ENCODE assay signal across 15 cellular contexts in the genomic region with DNA sequence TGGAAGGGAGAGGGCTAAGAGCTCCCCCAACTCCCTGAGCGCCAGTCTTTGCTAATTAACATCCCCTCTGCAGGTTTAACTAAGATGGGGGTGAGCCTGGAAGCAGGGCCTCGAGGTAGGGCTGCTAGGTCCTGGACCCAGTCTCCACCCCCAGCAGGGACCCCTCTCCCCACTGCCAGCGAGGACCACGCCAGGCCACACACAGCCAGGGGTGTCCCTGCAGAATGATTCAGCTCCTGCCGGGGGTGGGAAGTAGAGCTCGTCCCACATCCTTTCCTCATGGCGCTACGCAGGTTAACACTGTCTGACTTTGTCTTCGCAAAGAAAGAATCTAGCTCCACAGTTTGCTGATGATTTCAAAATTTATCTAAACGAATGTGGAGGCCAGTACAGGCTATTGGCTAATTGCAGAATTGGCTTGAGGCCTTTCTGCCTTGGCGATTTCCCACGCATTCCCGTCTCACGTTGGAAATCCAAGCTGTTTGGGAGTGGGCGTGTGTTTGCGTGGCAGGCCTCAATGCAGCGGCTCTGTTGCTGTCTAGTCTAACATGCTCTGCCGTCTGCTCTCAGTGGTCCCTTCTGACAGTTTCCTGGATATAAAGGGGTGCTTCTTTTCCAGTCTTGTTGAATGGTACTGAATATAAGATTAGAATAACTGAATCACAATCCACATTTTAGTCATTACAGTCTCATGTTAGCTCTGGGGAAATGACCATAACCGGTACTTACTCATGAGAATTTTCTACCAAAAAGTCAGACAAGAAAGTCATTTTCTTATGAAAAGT.
A peak's percentile ranks its signal among the peaks of the same experiment; 100 is the strongest.
DNase-seq lines count a peak whose midpoint lies in the region; ATAC-seq and TF ChIP-seq lines count a peak whose summit lies in the region.
"Had no signal": no experiment of that assay in that cellular context is flagged by ENCODE, and none has a peak within 500 bp of the region (broad histone marks: within the 10 kb centered on the region; RNA-seq: fewer than 3 reads in every experiment).

No MANE protein-coding gene starts in this region.

- no peak overlapping the region for H3K27ac Mint-ChIP-seq in stimulated activated memory B cell treated with anti-CD40 and anti-IgM and Interleukin-4, amounts not matched to agents 10 μg/mL and 1 μg/mL and 100 μg/mL, for 72 hours
- no peak overlapping the region for H3K27ac Mint-ChIP-seq in T-helper 17 cell

- peaks cover 24% of the 10 kb centered on the region for H3K36me3 Mint-ChIP-seq in stimulated activated memory B cell treated with anti-CD40 and anti-IgM and Interleukin-4, amounts not matched to agents 10 μg/mL and 1 μg/mL and 100 μg/mL, for 72 hours
- peaks cover 5% of the 10 kb centered on the region for H3K36me3 Mint-ChIP-seq in T-helper 17 cell (ENCODE audit: low read depth)

- H3K9me3 ChIP-seq in AG04450 (ENCODE audit: control insufficient read depth, insufficient read depth, low read length) (no peaks in the 10 kb centered on the region), sigmoid colon (no peaks in the 10 kb centered on the region), T-helper 17 cell (ENCODE audit: control insufficient read depth, low read length, poor library complexity, severe bottlenecking) (no peaks in the 10 kb centered on the region)
- H3K9me3 ChIP-seq: pancreas had no signal

- TF ChIP-seq CTCF in AG04450 (IDR thresholded peaks at IDR 0.05; ENCODE audit: low read depth, low read length) (no peak), fibroblast of mammary gland (conservative IDR thresholded peaks at IDR 0.05; ENCODE audit: control insufficient read depth, insufficient read depth, low read depth, low read length) (no peak), sigmoid colon (IDR thresholded peaks at IDR 0.05) (no peak)

- H3K4me3 ChIP-seq in AG04450 (ENCODE audit: low read depth, low read length), result no peak overlapping the region
- H3K4me3 ChIP-seq in fibroblast of mammary gland (ENCODE audit: control insufficient read depth, low read depth, low read length), result no peak overlapping the region
- peak overlapping the region in 1 of 4 donors; percentile 3 for H3K4me3 ChIP-seq in sigmoid colon
- H3K4me3 ChIP-seq: pancreas had no signal

- H3K36me3 ChIP-seq in sigmoid colon, result no peaks in the 10 kb centered on the region
- H3K36me3 ChIP-seq: pancreas had no signal

- peak overlapping the region; percentile 21 for H3K27ac ChIP-seq in AG04450 (ENCODE audit: low read depth, low read length)
- peak overlapping the region; percentile 2 to 54 (median 30) for H3K27ac ChIP-seq in sigmoid colon
- H3K27ac ChIP-seq: HL-60, pancreas had no signal

- ATAC-seq in stimulated activated memory B cell treated with anti-CD40 and anti-IgM and Interleukin-4, amounts not matched to agents 10 μg/mL and 1 μg/mL and 100 μg/mL, for 72 hours, result no peak
- ATAC-seq in HG03097 (IDR thresholded peaks at IDR 0.05; ENCODE audit: low FRiP score, unreplicated experiment) (no peak), T-helper 17 cell (no peak)
- ATAC-seq: PC-3 had no signal

- WGBS in sigmoid colon, 2 donors, result 75 to 86% methylated on average over 19 of the region's 19 CpGs

- POLR2A ChIA-PET in AG04450 (lab: Yijun Ruan, JAX), result no interaction called here

- no peak for TF ChIP-seq EP300 in sigmoid colon (IDR thresholded peaks at IDR 0.05)

- H3K9me3 Mint-ChIP-seq in stimulated activated memory B cell treated with anti-CD40 and anti-IgM and Interleukin-4, amounts not matched to agents 10 μg/mL and 1 μg/mL and 100 μg/mL, for 72 hours, result no peaks in the 10 kb centered on the region

- H3K4me1 Mint-ChIP-seq in stimulated activated memory B cell treated with anti-CD40 and anti-IgM and Interleukin-4, amounts not matched to agents 10 μg/mL and 1 μg/mL and 100 μg/mL, for 72 hours, result no peaks in the 10 kb centered on the region
- peaks cover 15% of the 10 kb centered on the region for H3K4me1 Mint-ChIP-seq in T-helper 17 cell

- CTCF ChIA-PET in AG04450 (lab: Charles Lee), result no interaction called here

- no peak overlapping the region for H3K4me3 Mint-ChIP-seq in stimulated activated memory B cell treated with anti-CD40 and anti-IgM and Interleukin-4, amounts not matched to agents 10 μg/mL and 1 μg/mL and 100 μg/mL, for 72 hours
- no peak overlapping the region for H3K4me3 Mint-ChIP-seq in T-helper 17 cell

- intact Hi-C loops in sigmoid colon (cut with DNase I), result no loop called here

- peaks cover 0 to 13% (median 8%) of the 10 kb centered on the region in 4 donors for H3K4me1 ChIP-seq in sigmoid colon
- H3K4me1 ChIP-seq: pancreas had no signal

- no peaks in the 10 kb centered on the region for H3K27me3 ChIP-seq in AG04450 (ENCODE audit: control insufficient read depth, insufficient read depth, low read length)
- no peaks in the 10 kb centered on the region for H3K27me3 ChIP-seq in sigmoid colon
- H3K27me3 ChIP-seq: pancreas had no signal

- no peaks in the 10 kb centered on the region for H3K27me3 Mint-ChIP-seq in stimulated activated memory B cell treated with anti-CD40 and anti-IgM and Interleukin-4, amounts not matched to agents 10 μg/mL and 1 μg/mL and 100 μg/mL, for 72 hours
- H3K27me3 Mint-ChIP-seq in T-helper 17 cell, result no peaks in the 10 kb centered on the region

- no peak for TF ChIP-seq POLR2A in sigmoid colon (IDR thresholded peaks at IDR 0.05)

- DNase-seq in AG04450 (ENCODE audit: low read depth, low spot score), result peak; percentile 43
- DNase-seq in activated CD4-positive, alpha-beta T cell treated with anti-CD3 and anti-CD28 coated beads, Interleukin-2, amount 50 U/mL, for 48 hours, result peak; percentile 54 to 62
- DNase-seq in fibroblast of mammary gland (ENCODE audit: low read depth), result peak; percentile 69
- DNase-seq in sigmoid colon, result peak; percentile 77
- DNase-seq in T-helper 17 cell, result no peak
- DNase-seq in OCI-M2 (lab: John Stamatoyannopoulos, UW; ENCODE audit: unreplicated experiment), result no peak
- DNase-seq: C1 segment of cervical spinal cord, cerebellar nuclear complex, foreskin melanocyte, NCI-H2171, pancreas, PC-3 had no signal

Comparison
In these comparisons a context has a peak if more than half of its experiments do, and no peak if none do; other contexts are left out.
1. DNase-seq: peak in AG04450 (single experiment), activated CD4-positive, alpha-beta T cell treated with anti-CD3 and anti-CD28 coated beads, Interleukin-2, amount 50 U/mL, for 48 hours (2 of 2), fibroblast of mammary gland (single experiment) and sigmoid colon (single experiment); none in T-helper 17 cell (0 of 3) and OCI-M2 (single experiment).